ENCODE assay signal across 26 cellular contexts in genomic region chr2:70942396-70942795, GRCh38. TPM values are rescaled to one million over a fixed set of nuclear protein-coding genes. Genes with fewer than 3 reads are reported as not detected.
A peak's percentile ranks its signal among the peaks of the same experiment; 100 is the strongest.
DNase-seq lines count a peak whose midpoint lies in the region; ATAC-seq, FAIRE-seq and TF ChIP-seq lines count a peak whose summit lies in the region.
"Had no signal": no experiment of that assay in that cellular context is flagged by ENCODE, and none has a peak within 500 bp of the region (broad histone marks: within the 10 kb centered on the region; RNA-seq: fewer than 3 reads in every experiment).

No MANE protein-coding gene starts in this region.

- H3K27me3 ChIP-seq in bronchial epithelial cell (ENCODE audit: control insufficient read depth, insufficient read depth, low read length) (peaks cover 2% of the 10 kb centered on the region), neural progenitor cell (peaks cover 74% of the 10 kb centered on the region), upper lobe of right lung (no peaks in the 10 kb centered on the region), SJCRH30 (no peaks in the 10 kb centered on the region)

- H3K27ac ChIP-seq in neural progenitor cell (no peak overlapping the region), upper lobe of right lung (no peak overlapping the region), SJCRH30 (no peak overlapping the region)
- H3K27ac ChIP-seq: GM23248, HL-60, KMS-11, PC-9 had no signal

- intact Hi-C loops in upper lobe of right lung (cut with DNase I): loop anchor here (10.0 kb wide), 1 partner anchor 68 kb away; no protein-coding TSS in a partner anchor

- no peak overlapping the region for H3K9ac ChIP-seq in neural progenitor cell
- H3K9ac ChIP-seq: GM23248, KMS-11 had no signal

- H3K36me3 ChIP-seq in bronchial epithelial cell (ENCODE audit: control insufficient read depth, insufficient read depth, low read length) (no peaks in the 10 kb centered on the region), neural progenitor cell (no peaks in the 10 kb centered on the region), upper lobe of right lung (no peaks in the 10 kb centered on the region), SJCRH30 (no peaks in the 10 kb centered on the region)
- H3K36me3 ChIP-seq: HAP-1 had no signal

- H2AFZ ChIP-seq in neural progenitor cell (replicated peaks): no peak overlapping the region
- H2AFZ ChIP-seq: GM23248, PC-9 had no signal

- FAIRE-seq in bronchial epithelial cell (lab: Jason Lieb, UNC): peak; percentile 58
- no peak for FAIRE-seq in RCC 7860 (lab: Jason Lieb, UNC)
- FAIRE-seq: GM18507 had no signal

- peak; percentile 1 for DNase-seq in activated naive CD4-positive, alpha-beta T cell treated with anti-CD3 and anti-CD28 coated beads, Interleukin-2, amount 10 ng/mL, durations not matched to agents 7 days and 5 days
- DNase-seq in activated naive CD4-positive, alpha-beta T cell treated with anti-CD3 and anti-CD28 coated beads, Interleukin-2, amount 50 U/mL, for 72 hours (ENCODE audit: low spot score in 2 of 2): no peak
- DNase-seq in bronchial epithelial cell (ENCODE audit: low read depth) (no peak), neural progenitor cell (ENCODE audit: low spot score) (no peak), upper lobe of right lung (peak; percentile 47), SJCRH30 (no peak), RCC 7860 (ENCODE audit: low spot score) (no peak)
- DNase-seq: CD4-positive, CD25-positive, alpha-beta regulatory T cell; DMS153; GM23248; HFFc6; MM.1S; NCI-H1694 treated with DMSO at 0.1 percent for 48 hours; NCI-H2081; NCI-H2227 treated with DMSO at 0.1 percent for 48 hours; NCI-H526 treated with DMSO at 0.1 percent for 48 hours; PC-9; RPMI8226; SHP77 had no signal

- CTCF ChIA-PET in activated naive CD4-positive, alpha-beta T cell treated with anti-CD3 and anti-CD28 coated beads, Interleukin-2, amount 10 ng/mL, durations not matched to agents 7 days and 5 days (lab: Charles Lee): interaction anchor here (0.8 to 2.2 kb wide), 4 partner anchors 21 to 71 kb away, joined by 3 to 14 read pairs (median 3); no protein-coding TSS in a partner anchor

- H4K20me1 ChIP-seq in neural progenitor cell (ENCODE audit: low read depth): peaks cover 16% of the 10 kb centered on the region

- no peak for ATAC-seq in activated naive CD4-positive, alpha-beta T cell treated with anti-CD3 and anti-CD28 coated beads, Interleukin-2, amount 50 U/mL, for 72 hours
- ATAC-seq in upper lobe of right lung: no peak

- H3K27ac Mint-ChIP-seq in activated naive CD4-positive, alpha-beta T cell treated with anti-CD3 and anti-CD28 coated beads, Interleukin-2, amount 10 ng/mL, durations not matched to agents 7 days and 5 days: no peak overlapping the region
- no peak overlapping the region for H3K27ac Mint-ChIP-seq in activated naive CD4-positive, alpha-beta T cell treated with anti-CD3 and anti-CD28 coated beads, Interleukin-2, amount 50 U/mL, for 72 hours
- no peak overlapping the region for H3K27ac Mint-ChIP-seq in neural progenitor cell
- H3K27ac Mint-ChIP-seq: CD4-positive, CD25-positive, alpha-beta regulatory T cell; HFFc6; IgD-negative memory B cell had no signal

- H3K36me3 Mint-ChIP-seq in activated naive CD4-positive, alpha-beta T cell treated with anti-CD3 and anti-CD28 coated beads, Interleukin-2, amount 10 ng/mL, durations not matched to agents 7 days and 5 days: no peaks in the 10 kb centered on the region
- no peaks in the 10 kb centered on the region for H3K36me3 Mint-ChIP-seq in activated naive CD4-positive, alpha-beta T cell treated with anti-CD3 and anti-CD28 coated beads, Interleukin-2, amount 50 U/mL, for 72 hours
- peaks cover 1% of the 10 kb centered on the region for H3K36me3 Mint-ChIP-seq in neural progenitor cell
- H3K36me3 Mint-ChIP-seq: CD4-positive, CD25-positive, alpha-beta regulatory T cell had no signal

- H3K9me3 ChIP-seq in neural progenitor cell (ENCODE audit: low read depth) (no peaks in the 10 kb centered on the region), upper lobe of right lung (no peaks in the 10 kb centered on the region), SJCRH30 (replicated peaks) (no peaks in the 10 kb centered on the region)
- H3K9me3 ChIP-seq: HAP-1 had no signal

- no peaks in the 10 kb centered on the region for H3K79me2 ChIP-seq in neural progenitor cell (ENCODE audit: low read depth)

- H3K4me3 Mint-ChIP-seq in activated naive CD4-positive, alpha-beta T cell treated with anti-CD3 and anti-CD28 coated beads, Interleukin-2, amount 10 ng/mL, durations not matched to agents 7 days and 5 days: no peak overlapping the region
- H3K4me3 Mint-ChIP-seq in neural progenitor cell: no peak overlapping the region
- H3K4me3 Mint-ChIP-seq: CD4-positive, CD25-positive, alpha-beta regulatory T cell; HFFc6; IgD-negative memory B cell had no signal

- H3K9me3 Mint-ChIP-seq in activated naive CD4-positive, alpha-beta T cell treated with anti-CD3 and anti-CD28 coated beads, Interleukin-2, amount 10 ng/mL, durations not matched to agents 7 days and 5 days: no peaks in the 10 kb centered on the region
- H3K9me3 Mint-ChIP-seq in activated naive CD4-positive, alpha-beta T cell treated with anti-CD3 and anti-CD28 coated beads, Interleukin-2, amount 50 U/mL, for 72 hours: no peaks in the 10 kb centered on the region
- H3K9me3 Mint-ChIP-seq in neural progenitor cell: no peaks in the 10 kb centered on the region
- H3K9me3 Mint-ChIP-seq: CD4-positive, CD25-positive, alpha-beta regulatory T cell; HFFc6; IgD-negative memory B cell had no signal

- peaks cover 24% of the 10 kb centered on the region for H3F3A ChIP-seq in neural progenitor cell (ENCODE audit: low read depth)

- peaks cover 57% of the 10 kb centered on the region for H3K4me1 ChIP-seq in neural progenitor cell
- no peaks in the 10 kb centered on the region for H3K4me1 ChIP-seq in upper lobe of right lung
- peaks cover 41% of the 10 kb centered on the region for H3K4me1 ChIP-seq in SJCRH30

- H3K4me3 ChIP-seq in bronchial epithelial cell (ENCODE audit: low read depth, low read length) (no peak overlapping the region), neural progenitor cell (no peak overlapping the region), upper lobe of right lung (no peak overlapping the region), SJCRH30 (no peak overlapping the region)
- H3K4me3 ChIP-seq: GM23248, HAP-1, PC-9 had no signal

- no peak for TF ChIP-seq CTCF in bronchial epithelial cell (IDR thresholded peaks at IDR 0.05; ENCODE audit: insufficient read depth, low read length, severe bottlenecking)
- TF ChIP-seq CTCF in neural progenitor cell (IDR thresholded peaks at IDR 0.05): no peak
- no peak for TF ChIP-seq CTCF in upper lobe of right lung (IDR thresholded peaks at IDR 0.05)

- peaks cover 58% of the 10 kb centered on the region for H3K27me3 Mint-ChIP-seq in activated naive CD4-positive, alpha-beta T cell treated with anti-CD3 and anti-CD28 coated beads, Interleukin-2, amount 10 ng/mL, durations not matched to agents 7 days and 5 days
- peaks cover 21% of the 10 kb centered on the region for H3K27me3 Mint-ChIP-seq in neural progenitor cell (ENCODE audit: insufficient read depth, low read depth)

- H3K4me1 Mint-ChIP-seq in activated naive CD4-positive, alpha-beta T cell treated with anti-CD3 and anti-CD28 coated beads, Interleukin-2, amount 10 ng/mL, durations not matched to agents 7 days and 5 days: peaks cover 6% of the 10 kb centered on the region
- peaks cover 46% of the 10 kb centered on the region for H3K4me1 Mint-ChIP-seq in neural progenitor cell

- peak overlapping the region; percentile 66 for H3K4me2 ChIP-seq in neural progenitor cell
- H3K4me2 ChIP-seq: KMS-11, PC-9 had no signal

RNA-seq across cellular contexts. Expression of gene ATP6V1B1, which starts 6.7 kb away (rescaled TPM):
- under 1 TPM in 1 of 2 donors, not detected in 1; 0.11 TPM for total RNA-seq in activated naive CD4-positive, alpha-beta T cell treated with anti-CD3 and anti-CD28 coated beads, Interleukin-2, amount 50 U/mL, for 72 hours
- total RNA-seq in bronchial epithelial cell (0.64 TPM in 1 of 2 replicates, not detected in the other), neural progenitor cell (ENCODE audit: low replicate concordance) (0.99 and 1.1 TPM in 2 replicates), upper lobe of right lung (2.1 TPM)
- 1.6 and 2.0 TPM in 2 replicates for total RNA-seq in SJCRH30 (2014; rRNA removed; shearing (Covaris generic))
- total RNA-seq: CD4-positive, CD25-positive, alpha-beta regulatory T cell; GM23248 had no signal

RNA-seq across cellular contexts. Expression of gene ANKRD53, which starts 36.0 kb away (rescaled TPM):
- under 1 TPM in 1 of 2 donors, not detected in 1; 0.60 TPM for total RNA-seq in activated naive CD4-positive, alpha-beta T cell treated with anti-CD3 and anti-CD28 coated beads, Interleukin-2, amount 50 U/mL, for 72 hours
- total RNA-seq in bronchial epithelial cell (not detected in 2 replicates), neural progenitor cell (ENCODE audit: low replicate concordance) (0.06 TPM in 1 of 2 replicates, not detected in the other), upper lobe of right lung (0.38 TPM)
- 0.36 TPM in 1 of 2 replicates, not detected in the other for total RNA-seq in SJCRH30 (2014; rRNA removed; shearing (Covaris generic))
- total RNA-seq: A172, GM23248, NCI-H460, PC-9 had no signal

RNA-seq across cellular contexts. Expression of gene VAX2, which starts 42.0 kb away (rescaled TPM):
- under 1 TPM in 1 of 2 donors, not detected in 1; 0.21 TPM for total RNA-seq in activated naive CD4-positive, alpha-beta T cell treated with anti-CD3 and anti-CD28 coated beads, Interleukin-2, amount 50 U/mL, for 72 hours
- total RNA-seq in bronchial epithelial cell: 0.13 TPM in 1 of 2 replicates, not detected in the other
- 0.62 and 2.1 TPM in 2 replicates for total RNA-seq in neural progenitor cell (ENCODE audit: low replicate concordance)
- total RNA-seq in upper lobe of right lung: 0.93 TPM
- total RNA-seq in SJCRH30 (2014; rRNA removed; shearing (Covaris generic)): 7.3 and 9.2 TPM in 2 replicates
- total RNA-seq: CD4-positive, CD25-positive, alpha-beta regulatory T cell; PC-9 had no signal

RNA-seq across cellular contexts. Expression of gene TEX261, which starts 52.3 kb away (rescaled TPM):
- total RNA-seq in activated naive CD4-positive, alpha-beta T cell treated with anti-CD3 and anti-CD28 coated beads, Interleukin-2, amount 50 U/mL, for 72 hours: 10 to 100 TPM; 12.1 to 53.6 TPM
- total RNA-seq in bronchial epithelial cell (11.1 and 14.1 TPM in 2 replicates), neural progenitor cell (ENCODE audit: low replicate concordance) (9.4 and 27.7 TPM in 2 replicates), upper lobe of right lung (63.1 TPM)
- 85.3 and 90.9 TPM in 2 replicates for total RNA-seq in SJCRH30 (2014; rRNA removed; shearing (Covaris generic))

Comparison
In these comparisons a context has a peak if more than half of its experiments do, and no peak if none do; other contexts are left out.
1. DNase-seq: peak in activated naive CD4-positive, alpha-beta T cell treated with anti-CD3 and anti-CD28 coated beads, Interleukin-2, amount 10 ng/mL, durations not matched to agents 7 days and 5 days (single experiment) and upper lobe of right lung (single experiment); none in activated naive CD4-positive, alpha-beta T cell treated with anti-CD3 and anti-CD28 coated beads, Interleukin-2, amount 50 U/mL, for 72 hours (0 of 2), bronchial epithelial cell (single experiment), neural progenitor cell (single experiment), SJCRH30 (0 of 2) and RCC 7860 (single experiment).